1 cellular context compared by ENCODE assay signal in the genomic region with DNA sequence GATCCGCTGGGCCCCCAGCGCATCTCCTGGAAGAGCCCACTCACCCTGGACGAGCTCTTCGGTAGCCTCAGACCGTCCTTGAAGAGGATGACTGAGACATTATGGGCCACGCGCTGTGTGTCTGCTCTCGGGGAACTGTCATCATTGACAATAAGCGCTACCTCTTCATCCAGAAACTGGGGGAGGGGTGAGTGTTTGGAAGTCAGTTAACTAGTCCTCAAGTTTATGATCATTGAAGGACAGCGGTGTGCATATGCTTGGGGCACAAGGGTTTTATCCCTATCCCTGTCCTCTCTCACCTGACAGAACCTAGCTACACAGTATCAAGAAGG.
TF ChIP-seq lines count a peak whose summit lies in the region.

No MANE protein-coding gene starts in this region.

TF ChIP-seq in endothelial cell of umbilical vein, 7 proteins besides CTCF, POLR2A, EP300 and RAD21:
- TF ChIP-seq MYC (IDR thresholded peaks at IDR 0.05; ENCODE audit: low read depth, low read length) (no peak), GATA2 (IDR thresholded peaks at IDR 0.05; ENCODE audit: insufficient read depth, insufficient read length, low read depth, low read length) (no peak), JUN (IDR thresholded peaks at IDR 0.05; ENCODE audit: borderline replicate concordance, insufficient read depth, insufficient read length, low read depth) (no peak), EZH2 (IDR thresholded peaks at IDR 0.05; ENCODE audit: borderline replicate concordance, low read depth, low read length, severe bottlenecking) (no peak), FOS (IDR thresholded peaks at IDR 0.05; ENCODE audit: borderline replicate concordance, insufficient read depth, low read length) (no peak), POLR2AphosphoS5 (IDR thresholded peaks at IDR 0.05; ENCODE audit: insufficient read depth, low read depth, low read length) (no peak)
- TF ChIP-seq, protein P1, sequence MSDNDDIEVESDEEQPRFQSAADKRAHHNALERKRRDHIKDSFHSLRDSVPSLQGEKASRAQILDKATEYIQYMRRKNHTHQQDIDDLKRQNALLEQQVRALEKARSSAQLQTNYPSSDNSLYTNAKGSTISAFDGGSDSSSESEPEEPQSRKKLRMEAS (IDR thresholded peaks at IDR 0.05; ENCODE audit: insufficient read depth, insufficient read length) = no peak
